In genomic region chr16:77207029-77207428, GRCh38 we compare ENCODE assay signal across 23 cellular contexts. TPM values are rescaled to one million over a fixed set of nuclear protein-coding genes. Genes with fewer than 3 reads are reported as not detected.
"Had no signal": no experiment of that assay in that cellular context is flagged by ENCODE, and none has a peak within 500 bp of the region (broad histone marks: within the 10 kb centered on the region; RNA-seq: fewer than 3 reads in every experiment).

No MANE protein-coding gene starts in this region.

- H3K27me3 ChIP-seq: brain microvascular endothelial cell had no signal

- ATAC-seq: activated T-cell treated with anti-CD3 and anti-CD28 coated beads, Interleukin-2, amount 50 U/mL, for 4 hours; T-cell had no signal

- FAIRE-seq: colon, TTC549 had no signal

- H3K36me3 ChIP-seq: brain microvascular endothelial cell had no signal

- H3K27ac ChIP-seq: brain microvascular endothelial cell had no signal

- DNase-seq: activated CD4-positive, alpha-beta memory T cell treated with anti-CD3 and anti-CD28 coated beads for 36 hours; activated CD4-positive, alpha-beta T cell treated with anti-CD3 and anti-CD28 coated beads, Interleukin-2, amount 10 ng/mL, durations not matched to agents 7 days and 5 days; activated CD4-positive, CD25-positive, alpha-beta regulatory T cell; activated CD8-positive, alpha-beta memory T cell treated with anti-CD3 and anti-CD28 coated beads for 24 hours; activated effector memory CD4-positive, alpha-beta T cell treated with anti-CD3 and anti-CD28 coated beads, Interleukin-2, amount 50 U/mL, for 16 hours; activated naive CD4-positive, alpha-beta T cell treated with anti-CD3 and anti-CD28 coated beads for 36 hours; activated T-cell treated with anti-CD3 and anti-CD28 coated beads, Interleukin-2, amount 50 U/mL, for 4 hours; amygdala; brain microvascular endothelial cell; cerebellar nuclear complex; NCI-H1092; NCI-H1417 treated with DMSO at 0.1 percent for 48 hours; NCI-H1694; NCI-H2029; NCI-H2107; NCI-H524; SHP77 treated with DMSO at 0.1 percent for 48 hours; T-cell; T-helper 2 cell; T1000 had no signal

RNA-seq across cellular contexts. Expression of gene SYCE1L, which starts 7.8 kb away (rescaled TPM):
- total RNA-seq: SK-MEL-5 had no signal
